1 cellular context compared by ENCODE assay signal in genomic region chr1:74502432-74502831, GRCh38.
A peak's percentile ranks its signal among the peaks of the same experiment; 100 is the strongest.
TF ChIP-seq lines count a peak whose summit lies in the region.

No MANE protein-coding gene starts in this region.

TF ChIP-seq in GM12878, 131 proteins besides CTCF, POLR2A, EP300 and RAD21:
- peak; percentile 94 for TF ChIP-seq REST (IDR thresholded peaks at IDR 0.05; ENCODE audit: low read depth, low read length)
- TF ChIP-seq ZNF592 (IDR thresholded peaks at IDR 0.05): no peak
- TF ChIP-seq HCFC1 (IDR thresholded peaks at IDR 0.05; ENCODE audit: low read length): no peak
- no peak for TF ChIP-seq CUX1 (IDR thresholded peaks at IDR 0.05; ENCODE audit: insufficient replicate concordance, low read depth, low read length)
